16 cellular contexts compared by ENCODE assay signal in genomic region chr22:20389288-20389687, GRCh38. TPM values are rescaled to one million over a fixed set of nuclear protein-coding genes. Genes with fewer than 3 reads are reported as not detected.
DNase-seq lines count a peak whose midpoint lies in the region; ATAC-seq and TF ChIP-seq lines count a peak whose summit lies in the region.
"Had no signal": no experiment of that assay in that cellular context is flagged by ENCODE, and none has a peak within 500 bp of the region (broad histone marks: within the 10 kb centered on the region; RNA-seq: fewer than 3 reads in every experiment).

No MANE protein-coding gene starts in this region.

- no peak overlapping the region for H3K27ac Mint-ChIP-seq in activated T-cell treated with anti-CD3 and anti-CD28 coated beads, Interleukin-2, amount 50 U/mL, for 24 hours
- H3K27ac Mint-ChIP-seq in type B pancreatic cell, result no peak overlapping the region
- H3K27ac Mint-ChIP-seq in activated CD8-positive, alpha-beta memory T cell treated with anti-CD3 and anti-CD28 coated beads, Interleukin-2, amount 10 ng/mL, durations not matched to agents 7 days and 5 days, result no peak overlapping the region
- H3K27ac Mint-ChIP-seq: CD4-positive, alpha-beta T cell had no signal

- TF ChIP-seq CTCF in type B pancreatic cell (conservative IDR thresholded peaks at IDR 0.05), result no peak

- no peaks in the 10 kb centered on the region for H3K36me3 Mint-ChIP-seq in activated T-cell treated with anti-CD3 and anti-CD28 coated beads, Interleukin-2, amount 50 U/mL, for 24 hours (ENCODE audit: low read depth)
- H3K36me3 Mint-ChIP-seq in activated T-cell treated with anti-CD3 and anti-CD28 coated beads, Interleukin-2, amount 50 U/mL, for 4 hours (ENCODE audit: insufficient read depth), result no peaks in the 10 kb centered on the region
- no peaks in the 10 kb centered on the region for H3K36me3 Mint-ChIP-seq in type B pancreatic cell
- peaks cover 2% of the 10 kb centered on the region for H3K36me3 Mint-ChIP-seq in activated CD8-positive, alpha-beta memory T cell treated with anti-CD3 and anti-CD28 coated beads, Interleukin-2, amount 10 ng/mL, durations not matched to agents 7 days and 5 days

- peaks cover 8% of the 10 kb centered on the region for H3K27me3 Mint-ChIP-seq in activated T-cell treated with anti-CD3 and anti-CD28 coated beads, Interleukin-2, amount 50 U/mL, for 24 hours
- peaks cover 3% of the 10 kb centered on the region for H3K27me3 Mint-ChIP-seq in activated T-cell treated with anti-CD3 and anti-CD28 coated beads, Interleukin-2, amount 50 U/mL, for 4 hours (ENCODE audit: low read depth)
- H3K27me3 Mint-ChIP-seq in type B pancreatic cell, result peaks cover under 1% of the 10 kb centered on the region
- H3K27me3 Mint-ChIP-seq in activated CD8-positive, alpha-beta memory T cell treated with anti-CD3 and anti-CD28 coated beads, Interleukin-2, amount 10 ng/mL, durations not matched to agents 7 days and 5 days, result peaks cover 12% of the 10 kb centered on the region
- H3K27me3 Mint-ChIP-seq: CD4-positive, alpha-beta T cell had no signal

- peaks cover 7% of the 10 kb centered on the region for H3K4me1 Mint-ChIP-seq in activated T-cell treated with anti-CD3 and anti-CD28 coated beads, Interleukin-2, amount 50 U/mL, for 24 hours (ENCODE audit: low read depth)
- H3K4me1 Mint-ChIP-seq in activated T-cell treated with anti-CD3 and anti-CD28 coated beads, Interleukin-2, amount 50 U/mL, for 4 hours (ENCODE audit: low read depth), result peaks cover 6% of the 10 kb centered on the region
- H3K4me1 Mint-ChIP-seq in type B pancreatic cell (ENCODE audit: unreplicated experiment), result peaks cover 4% of the 10 kb centered on the region
- H3K4me1 Mint-ChIP-seq in activated CD8-positive, alpha-beta memory T cell treated with anti-CD3 and anti-CD28 coated beads, Interleukin-2, amount 10 ng/mL, durations not matched to agents 7 days and 5 days, result peaks cover 2% of the 10 kb centered on the region

- H3K9me3 Mint-ChIP-seq in activated T-cell treated with anti-CD3 and anti-CD28 coated beads, Interleukin-2, amount 50 U/mL, for 24 hours, result no peaks in the 10 kb centered on the region
- no peaks in the 10 kb centered on the region for H3K9me3 Mint-ChIP-seq in activated T-cell treated with anti-CD3 and anti-CD28 coated beads, Interleukin-2, amount 50 U/mL, for 4 hours
- H3K9me3 Mint-ChIP-seq in type B pancreatic cell, result no peaks in the 10 kb centered on the region
- no peaks in the 10 kb centered on the region for H3K9me3 Mint-ChIP-seq in activated CD8-positive, alpha-beta memory T cell treated with anti-CD3 and anti-CD28 coated beads, Interleukin-2, amount 10 ng/mL, durations not matched to agents 7 days and 5 days (ENCODE audit: low read depth)
- H3K9me3 Mint-ChIP-seq: CD4-positive, alpha-beta T cell had no signal

- ATAC-seq in activated T-cell treated with anti-CD3 and anti-CD28 coated beads, Interleukin-2, amount 50 U/mL, for 4 hours, result no peak
- ATAC-seq in activated CD8-positive, alpha-beta memory T cell treated with anti-CD3 and anti-CD28 coated beads, Interleukin-2, amount 10 ng/mL, durations not matched to agents 7 days and 5 days, result no peak
- ATAC-seq: A549 had no signal

- no peak overlapping the region for H3K4me3 Mint-ChIP-seq in activated T-cell treated with anti-CD3 and anti-CD28 coated beads, Interleukin-2, amount 50 U/mL, for 24 hours
- no peak overlapping the region for H3K4me3 Mint-ChIP-seq in activated T-cell treated with anti-CD3 and anti-CD28 coated beads, Interleukin-2, amount 50 U/mL, for 4 hours
- H3K4me3 Mint-ChIP-seq in type B pancreatic cell, result no peak overlapping the region
- no peak overlapping the region for H3K4me3 Mint-ChIP-seq in activated CD8-positive, alpha-beta memory T cell treated with anti-CD3 and anti-CD28 coated beads, Interleukin-2, amount 10 ng/mL, durations not matched to agents 7 days and 5 days
- H3K4me3 Mint-ChIP-seq: CD4-positive, alpha-beta T cell had no signal

- DNase-seq in activated T-cell treated with anti-CD3 and anti-CD28 coated beads, Interleukin-2, amount 50 U/mL, for 24 hours, result peak; percentile 3
- DNase-seq in activated T-cell treated with anti-CD3 and anti-CD28 coated beads, Interleukin-2, amount 50 U/mL, for 4 hours, result no peak
- peak; percentile 24 for DNase-seq in ecto neural progenitor cell (ENCODE audit: low spot score)
- DNase-seq in type B pancreatic cell (ENCODE audit: extremely low spot score, unreplicated experiment), result peak; percentile 10
- DNase-seq in NCI-H2227 treated with DMSO at 0.1 percent for 48 hours (lab: John Stamatoyannopoulos, UW), result no peak
- DNase-seq in NCI-H524 treated with DMSO at 0.1 percent for 48 hours (lab: John Stamatoyannopoulos, UW), result no peak
- DNase-seq in activated CD8-positive, alpha-beta memory T cell treated with anti-CD3 and anti-CD28 coated beads, Interleukin-2, amount 10 ng/mL, durations not matched to agents 7 days and 5 days, result no peak
- DNase-seq: AML-193; CD4-positive, alpha-beta T cell; DMS153; DMS79; GDM1; GOT3; H7; IMR-90 had no signal

- CTCF ChIA-PET in activated CD8-positive, alpha-beta memory T cell treated with anti-CD3 and anti-CD28 coated beads, Interleukin-2, amount 10 ng/mL, durations not matched to agents 7 days and 5 days (lab: Charles Lee), result no interaction called here

RNA-seq across cellular contexts. Expression of gene ZNF74, which starts 4.7 kb away (rescaled TPM):
- 10 to 100 TPM; 16.4 to 21.1 (median 19.4) TPM for total RNA-seq in activated T-cell treated with anti-CD3 and anti-CD28 coated beads, Interleukin-2, amount 50 U/mL, for 4 hours
- 24.6 and 39.5 TPM in 2 replicates for total RNA-seq in type B pancreatic cell (ENCODE audit: low replicate concordance)
- 10 to 100 TPM in 1 of 2 experiments, 1 to 10 TPM in 1; 10.0 to 10.9 TPM for total RNA-seq in activated CD8-positive, alpha-beta memory T cell treated with anti-CD3 and anti-CD28 coated beads, Interleukin-2, amount 10 ng/mL, durations not matched to agents 7 days and 5 days

RNA-seq across cellular contexts. Expression of gene SCARF2, which starts 48.3 kb away (rescaled TPM):
- under 1 TPM; 0.24 to 0.46 (median 0.37) TPM for total RNA-seq in activated T-cell treated with anti-CD3 and anti-CD28 coated beads, Interleukin-2, amount 50 U/mL, for 4 hours
- total RNA-seq in type B pancreatic cell (ENCODE audit: low replicate concordance), result 4.2 and 21.7 TPM in 2 replicates
- 1 to 10 TPM in 1 of 2 experiments, under 1 TPM in 1; 0.54 to 1.1 TPM for total RNA-seq in activated CD8-positive, alpha-beta memory T cell treated with anti-CD3 and anti-CD28 coated beads, Interleukin-2, amount 10 ng/mL, durations not matched to agents 7 days and 5 days

Comparison
In these comparisons a context has a peak if more than half of its experiments do, and no peak if none do; other contexts are left out.
1. DNase-seq: peak in activated T-cell treated with anti-CD3 and anti-CD28 coated beads, Interleukin-2, amount 50 U/mL, for 24 hours (single experiment), ecto neural progenitor cell (single experiment) and type B pancreatic cell (single experiment); none in activated T-cell treated with anti-CD3 and anti-CD28 coated beads, Interleukin-2, amount 50 U/mL, for 4 hours (single experiment), NCI-H2227 treated with DMSO at 0.1 percent for 48 hours (single experiment), NCI-H524 treated with DMSO at 0.1 percent for 48 hours (single experiment) and activated CD8-positive, alpha-beta memory T cell treated with anti-CD3 and anti-CD28 coated beads, Interleukin-2, amount 10 ng/mL, durations not matched to agents 7 days and 5 days (single experiment).